8 cellular contexts compared by ENCODE assay signal in the genomic region with DNA sequence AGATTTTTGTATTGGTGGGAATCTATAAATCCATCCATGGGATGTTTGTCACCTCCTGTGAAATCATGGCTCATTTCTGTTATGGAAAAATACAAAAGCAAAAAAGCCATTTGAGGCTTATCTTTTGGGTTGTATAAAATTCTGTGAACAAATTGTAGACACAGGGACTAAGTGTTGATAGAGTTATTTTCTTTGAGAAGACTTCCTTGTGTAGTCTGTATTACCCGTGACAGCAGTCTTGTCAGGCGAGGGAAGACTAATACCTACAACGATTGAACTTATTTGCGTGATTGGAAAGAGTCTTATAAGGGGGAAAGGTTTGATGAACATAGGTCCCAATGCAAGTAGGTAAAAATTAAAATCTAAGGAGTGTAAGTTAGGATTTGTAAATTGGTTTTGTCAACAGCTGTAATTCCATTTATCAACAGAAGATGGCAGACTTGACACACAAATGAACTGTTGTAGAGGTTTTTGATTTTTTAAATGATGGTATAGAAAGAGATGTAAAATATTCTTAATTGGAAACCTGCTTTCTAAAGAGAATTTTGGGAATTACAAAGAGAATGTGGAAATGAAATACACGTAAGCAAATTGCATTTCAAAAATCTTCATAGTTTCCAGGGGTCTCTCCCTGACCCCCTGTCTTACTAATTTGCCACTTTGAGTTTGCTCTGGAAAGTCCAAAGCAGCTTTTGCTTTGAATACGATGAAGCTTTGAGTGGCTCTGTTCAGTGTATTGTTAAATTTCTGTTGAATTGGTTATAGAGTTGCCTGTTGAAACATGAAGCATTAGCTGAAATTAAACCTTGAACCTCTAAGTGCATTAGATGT. TPM values are rescaled to one million over a fixed set of nuclear protein-coding genes. Genes with fewer than 3 reads are reported as not detected.
DNase-seq lines count a peak whose midpoint lies in the region; ATAC-seq and TF ChIP-seq lines count a peak whose summit lies in the region.

No MANE protein-coding gene starts in this region.

- no peak overlapping the region for H3K4me3 Mint-ChIP-seq in endothelial cell (ENCODE audit: unreplicated experiment)

- H3K27ac Mint-ChIP-seq in endothelial cell (ENCODE audit: unreplicated experiment), result no peak overlapping the region

- no peaks in the 10 kb centered on the region for H3K27me3 Mint-ChIP-seq in endothelial cell (ENCODE audit: unreplicated experiment)

- TF ChIP-seq CTCF in endothelial cell (IDR thresholded peaks at IDR 0.05; ENCODE audit: unreplicated experiment), result peak; percentile 94

- H3K4me1 Mint-ChIP-seq in endothelial cell (ENCODE audit: unreplicated experiment), result peaks cover 5% of the 10 kb centered on the region

- ATAC-seq in HG02973 (IDR thresholded peaks at IDR 0.05; ENCODE audit: unreplicated experiment) (no peak), sciatic nerve (no peak)

- no peaks in the 10 kb centered on the region for H3K9me3 Mint-ChIP-seq in endothelial cell (ENCODE audit: unreplicated experiment)

- intact Hi-C loops in sciatic nerve (cut with DNase I), result loop anchor here (10.0 kb wide), 1 partner anchor 571 kb away; no protein-coding TSS in a partner anchor

- no peaks in the 10 kb centered on the region for H3K36me3 Mint-ChIP-seq in endothelial cell (ENCODE audit: low read depth, unreplicated experiment)

- DNase-seq in SKM-1 treated with dmso at 0.1 percent for 144 hours (lab: John Stamatoyannopoulos, UW; ENCODE audit: unreplicated experiment) (peak; percentile 37), SKM-1 (lab: John Stamatoyannopoulos, UW; ENCODE audit: unreplicated experiment) (no peak), NCI-H748 (lab: John Stamatoyannopoulos, UW; ENCODE audit: unreplicated experiment) (peak; percentile 17), endothelial cell (ENCODE audit: low spot score) (no peak), non-pigmented ciliary epithelial cell (ENCODE audit: low read depth) (peak; percentile 26), NCI-H2171 treated with DMSO at 0.1 percent for 48 hours (lab: John Stamatoyannopoulos, UW) (no peak), sciatic nerve (ENCODE audit: low spot score) (no peak)

RNA-seq across cellular contexts. Expression of a gene that starts 33.2 kb away (rescaled TPM):
- total RNA-seq in endothelial cell (ENCODE audit: unreplicated experiment), result 18.9 TPM
- total RNA-seq in sciatic nerve, result 16.4 TPM

Comparison
In these comparisons a context has a peak if more than half of its experiments do, and no peak if none do; other contexts are left out.
1. DNase-seq: peak in SKM-1 treated with dmso at 0.1 percent for 144 hours (single experiment), NCI-H748 (single experiment) and non-pigmented ciliary epithelial cell (single experiment); none in SKM-1 (single experiment), endothelial cell (single experiment), NCI-H2171 treated with DMSO at 0.1 percent for 48 hours (single experiment) and sciatic nerve (single experiment).